ENCODE assay signal across 1 cellular context in genomic region chr12:57476993-57477709, GRCh38.
A peak's percentile ranks its signal among the peaks of the same experiment; 100 is the strongest.
TF ChIP-seq lines count a peak whose summit lies in the region.

No MANE protein-coding gene starts in this region.

TF ChIP-seq in K562, 482 proteins besides CTCF, POLR2A, EP300 and RAD21:
- TF ChIP-seq MAZ (CRISPR knock-in tag; conservative IDR thresholded peaks at IDR 0.05 in 1 of 2, IDR thresholded peaks at IDR 0.05 in 1 of 2) (0 out of 4 replicates have a peak, but pooled peaks of 1 of the 2 experiments have one; percentile 2), MLLT1 (IDR thresholded peaks at IDR 0.05) (no peak), ZNF143 (CRISPR knock-in tag; IDR thresholded peaks at IDR 0.05) (no peak), ZNF740 (CRISPR knock-in tag; IDR thresholded peaks at IDR 0.05) (0 out of 2 replicates have a peak, but pooled peaks have one; percentile 4), ZNF740 (tag; IDR thresholded peaks at IDR 0.05) (0 out of 4 replicates have a peak, but pooled peaks of 1 of the 2 experiments have one; percentile 9), ZNF449 (CRISPR knock-in tag; IDR thresholded peaks at IDR 0.05) (no peak), RNF219 (CRISPR knock-in tag; IDR thresholded peaks at IDR 0.05) (no peak), GTF2E2 (tag; IDR thresholded peaks at IDR 0.05) (no peak), ZNF584 (CRISPR knock-in tag; IDR thresholded peaks at IDR 0.05; ENCODE audit: low read depth) (no peak), TAL1 (IDR thresholded peaks at IDR 0.05) (no peak), ZHX1 (conservative IDR thresholded peaks at IDR 0.05; ENCODE audit: low read length) (no peak)
